Comparison of ENCODE assay signal across 24 cellular contexts in genomic region chr16:56470666-56471065, GRCh38. TPM values are rescaled to one million over a fixed set of nuclear protein-coding genes. Genes with fewer than 3 reads are reported as not detected.
A peak's percentile ranks its signal among the peaks of the same experiment; 100 is the strongest.
DNase-seq lines count a peak whose midpoint lies in the region; ATAC-seq and TF ChIP-seq lines count a peak whose summit lies in the region.
"Had no signal": no experiment of that assay in that cellular context is flagged by ENCODE, and none has a peak within 500 bp of the region (broad histone marks: within the 10 kb centered on the region; RNA-seq: fewer than 3 reads in every experiment).

No MANE protein-coding gene starts in this region.

- H3K27me3 Mint-ChIP-seq in activated T-cell treated with anti-CD3 and anti-CD28 coated beads, Interleukin-2, amount 50 U/mL, for 72 hours (ENCODE audit: low read depth): no peaks in the 10 kb centered on the region
- H3K27me3 Mint-ChIP-seq in activated T-cell treated with anti-CD3 and anti-CD28 coated beads, Interleukin-2, amount 50 U/mL, for 4 hours (ENCODE audit: low read depth): no peaks in the 10 kb centered on the region
- H3K27me3 Mint-ChIP-seq in chondrocyte (ENCODE audit: low read depth): no peaks in the 10 kb centered on the region
- no peaks in the 10 kb centered on the region for H3K27me3 Mint-ChIP-seq in stimulated activated memory B cell treated with anti-CD40 and anti-IgM and Interleukin-4, amounts not matched to agents 10 μg/mL and 1 μg/mL and 100 μg/mL, for 72 hours
- no peaks in the 10 kb centered on the region for H3K27me3 Mint-ChIP-seq in activated naive CD8-positive, alpha-beta T cell treated with anti-CD3 and anti-CD28 coated beads for 36 hours

- POLR2A ChIA-PET in PC-9 (lab: Charles Lee; ENCODE audit: unreplicated experiment): interaction anchor here (0.6 kb wide), 2 partner anchors 15 to 227 kb away, joined by 3 to 11 read pairs; no protein-coding TSS in a partner anchor

- H3K4me1 Mint-ChIP-seq in activated T-cell treated with anti-CD3 and anti-CD28 coated beads, Interleukin-2, amount 50 U/mL, for 72 hours (ENCODE audit: low read depth): no peaks in the 10 kb centered on the region
- H3K4me1 Mint-ChIP-seq in activated T-cell treated with anti-CD3 and anti-CD28 coated beads, Interleukin-2, amount 50 U/mL, for 4 hours (ENCODE audit: low read depth): no peaks in the 10 kb centered on the region
- no peaks in the 10 kb centered on the region for H3K4me1 Mint-ChIP-seq in chondrocyte (ENCODE audit: low read depth)
- H3K4me1 Mint-ChIP-seq in stimulated activated effector memory CD8-positive, alpha-beta T cell treated with anti-CD3 and anti-CD28 coated beads, Interleukin-12 subunit alpha, Interleukin-12 subunit beta, amount 100 ng/mL, for 72 hours: no peaks in the 10 kb centered on the region
- H3K4me1 Mint-ChIP-seq in stimulated activated memory B cell treated with anti-CD40 and anti-IgM and Interleukin-4, amounts not matched to agents 10 μg/mL and 1 μg/mL and 100 μg/mL, for 72 hours: no peaks in the 10 kb centered on the region
- peaks cover 1% of the 10 kb centered on the region for H3K4me1 Mint-ChIP-seq in activated naive CD8-positive, alpha-beta T cell treated with anti-CD3 and anti-CD28 coated beads for 36 hours

- H3K4me3 Mint-ChIP-seq in activated T-cell treated with anti-CD3 and anti-CD28 coated beads, Interleukin-2, amount 50 U/mL, for 72 hours: no peak overlapping the region
- H3K4me3 Mint-ChIP-seq in activated T-cell treated with anti-CD3 and anti-CD28 coated beads, Interleukin-2, amount 50 U/mL, for 4 hours: no peak overlapping the region
- H3K4me3 Mint-ChIP-seq in chondrocyte (ENCODE audit: unreplicated experiment): no peak overlapping the region
- no peak overlapping the region for H3K4me3 Mint-ChIP-seq in stimulated activated effector memory CD8-positive, alpha-beta T cell treated with anti-CD3 and anti-CD28 coated beads, Interleukin-12 subunit alpha, Interleukin-12 subunit beta, amount 100 ng/mL, for 72 hours
- no peak overlapping the region for H3K4me3 Mint-ChIP-seq in stimulated activated memory B cell treated with anti-CD40 and anti-IgM and Interleukin-4, amounts not matched to agents 10 μg/mL and 1 μg/mL and 100 μg/mL, for 72 hours
- H3K4me3 Mint-ChIP-seq in activated naive CD8-positive, alpha-beta T cell treated with anti-CD3 and anti-CD28 coated beads for 36 hours: no peak overlapping the region
- H3K4me3 Mint-ChIP-seq: CD8-positive, alpha-beta T cell had no signal

- H3K27me3 ChIP-seq in PC-9 (ENCODE audit: insufficient read depth, low read depth): no peaks in the 10 kb centered on the region
- H3K27me3 ChIP-seq: MG63 had no signal

- no peak for ATAC-seq in activated T-cell treated with anti-CD3 and anti-CD28 coated beads, Interleukin-2, amount 50 U/mL, for 72 hours (replicated peaks in 1 of 2)
- ATAC-seq in activated T-cell treated with anti-CD3 and anti-CD28 coated beads, Interleukin-2, amount 50 U/mL, for 4 hours: no peak
- no peak for ATAC-seq in stimulated activated effector memory CD8-positive, alpha-beta T cell treated with anti-CD3 and anti-CD28 coated beads, Interleukin-12 subunit alpha, Interleukin-12 subunit beta, amount 100 ng/mL, for 72 hours
- ATAC-seq in stimulated activated memory B cell treated with anti-CD40 and anti-IgM and Interleukin-4, amounts not matched to agents 10 μg/mL and 1 μg/mL and 100 μg/mL, for 72 hours: no peak
- ATAC-seq: CD8-positive, alpha-beta T cell; Panc1 had no signal

- H3F3A ChIP-seq in PC-9 (ENCODE audit: insufficient read depth, low read depth): peaks cover 45% of the 10 kb centered on the region

- no peak for DNase-seq in activated T-cell treated with anti-CD3 and anti-CD28 coated beads, Interleukin-2, amount 50 U/mL, for 72 hours
- no peak for DNase-seq in activated T-cell treated with anti-CD3 and anti-CD28 coated beads, Interleukin-2, amount 50 U/mL, for 4 hours
- DNase-seq in PC-9 (no peak), chondrocyte (ENCODE audit: low spot score) (no peak), kidney glomerular epithelial cell (lab: John Stamatoyannopoulos, UW) (no peak)
- DNase-seq in stimulated activated effector memory CD8-positive, alpha-beta T cell treated with anti-CD3 and anti-CD28 coated beads, Interleukin-12 subunit alpha, Interleukin-12 subunit beta, amount 100 ng/mL, for 72 hours (ENCODE audit: low spot score in 2 of 2): no peak
- no peak for DNase-seq in activated naive CD8-positive, alpha-beta T cell treated with anti-CD3 and anti-CD28 coated beads for 36 hours
- DNase-seq: 8988T; AML-193; C1 segment of cervical spinal cord; CD8-positive, alpha-beta T cell; GOT3; HCEC 1CT; Kasumi-1; MG63; NCI-H1417; NCI-H187 treated with DMSO at 0.1 percent for 48 hours; NCI-H2107; NCI-H510A; NCI-H748 treated with DMSO at 0.1 percent for 48 hours; SIG-M5; SK-N-SH had no signal

- 0 out of 2 replicates have a peak, but pooled peaks cover 8% of the 10 kb centered on the region for H4K20me1 ChIP-seq in PC-9 (ENCODE audit: insufficient read depth)

- no peaks in the 10 kb centered on the region for H3K9me2 ChIP-seq in PC-9 (ENCODE audit: insufficient read depth)
- H3K9me2 ChIP-seq: SK-N-SH had no signal

- no peak overlapping the region for H3K4me3 ChIP-seq in PC-9
- H3K4me3 ChIP-seq: MG63 had no signal

- CTCF ChIA-PET in PC-9 (lab: Charles Lee): no interaction called here

- H2AFZ ChIP-seq in PC-9: no peak overlapping the region

- intact Hi-C loops in PC-9 (cut with micrococcal nuclease; ENCODE audit: unreplicated experiment): loop anchor here (1.0 kb wide), 1 partner anchor 50 kb away; the partner anchor contains the start of gene BBS2

- H3K79me2 ChIP-seq in PC-9 (ENCODE audit: low read depth): no peaks in the 10 kb centered on the region

- TF ChIP-seq CTCF in PC-9 (conservative IDR thresholded peaks at IDR 0.05) (no peak), chondrocyte (IDR thresholded peaks at IDR 0.05) (no peak)

- H3K27ac Mint-ChIP-seq in activated T-cell treated with anti-CD3 and anti-CD28 coated beads, Interleukin-2, amount 50 U/mL, for 72 hours: peak overlapping the region; percentile 2
- H3K27ac Mint-ChIP-seq in chondrocyte (ENCODE audit: unreplicated experiment): peak overlapping the region; percentile 58
- peak overlapping the region; percentile 29 for H3K27ac Mint-ChIP-seq in stimulated activated effector memory CD8-positive, alpha-beta T cell treated with anti-CD3 and anti-CD28 coated beads, Interleukin-12 subunit alpha, Interleukin-12 subunit beta, amount 100 ng/mL, for 72 hours
- H3K27ac Mint-ChIP-seq in stimulated activated memory B cell treated with anti-CD40 and anti-IgM and Interleukin-4, amounts not matched to agents 10 μg/mL and 1 μg/mL and 100 μg/mL, for 72 hours: no peak overlapping the region
- no peak overlapping the region for H3K27ac Mint-ChIP-seq in activated naive CD8-positive, alpha-beta T cell treated with anti-CD3 and anti-CD28 coated beads for 36 hours
- H3K27ac Mint-ChIP-seq: CD8-positive, alpha-beta T cell had no signal

- peak overlapping the region; percentile 62 for H3K4me2 ChIP-seq in PC-9
- H3K4me2 ChIP-seq: SK-N-SH had no signal

- peaks cover 26% of the 10 kb centered on the region for H3K4me1 ChIP-seq in PC-9 (replicated peaks; ENCODE audit: insufficient read depth)

- H3K27ac ChIP-seq in PC-9: peak overlapping the region; percentile 65

- peaks cover 6 to 46% of the 10 kb centered on the region in 2 donors for H3K36me3 Mint-ChIP-seq in activated T-cell treated with anti-CD3 and anti-CD28 coated beads, Interleukin-2, amount 50 U/mL, for 72 hours (ENCODE audit: insufficient read depth in 2 of 2)
- peaks cover 48% of the 10 kb centered on the region for H3K36me3 Mint-ChIP-seq in activated T-cell treated with anti-CD3 and anti-CD28 coated beads, Interleukin-2, amount 50 U/mL, for 4 hours (ENCODE audit: insufficient read depth)
- H3K36me3 Mint-ChIP-seq in chondrocyte (ENCODE audit: low read depth): peaks cover 47% of the 10 kb centered on the region
- H3K36me3 Mint-ChIP-seq in stimulated activated effector memory CD8-positive, alpha-beta T cell treated with anti-CD3 and anti-CD28 coated beads, Interleukin-12 subunit alpha, Interleukin-12 subunit beta, amount 100 ng/mL, for 72 hours: peaks cover 100% of the 10 kb centered on the region
- H3K36me3 Mint-ChIP-seq in stimulated activated memory B cell treated with anti-CD40 and anti-IgM and Interleukin-4, amounts not matched to agents 10 μg/mL and 1 μg/mL and 100 μg/mL, for 72 hours: peaks cover 59% of the 10 kb centered on the region
- H3K36me3 Mint-ChIP-seq in activated naive CD8-positive, alpha-beta T cell treated with anti-CD3 and anti-CD28 coated beads for 36 hours: peaks cover 39% of the 10 kb centered on the region

- peaks cover 67% of the 10 kb centered on the region for H3K36me3 ChIP-seq in PC-9 (ENCODE audit: low read depth)

- no peaks in the 10 kb centered on the region for H3K9me3 ChIP-seq in PC-9 (ENCODE audit: insufficient read depth, low read depth)
- H3K9me3 ChIP-seq: MG63, SK-N-SH had no signal

- no TSS peak for BruUV-seq in PC-9 (replicated peaks; lab: Mats Ljungman, UMichigan)

- H3K9me3 Mint-ChIP-seq in activated T-cell treated with anti-CD3 and anti-CD28 coated beads, Interleukin-2, amount 50 U/mL, for 72 hours: no peaks in the 10 kb centered on the region
- H3K9me3 Mint-ChIP-seq in activated T-cell treated with anti-CD3 and anti-CD28 coated beads, Interleukin-2, amount 50 U/mL, for 4 hours: no peaks in the 10 kb centered on the region
- H3K9me3 Mint-ChIP-seq in chondrocyte (ENCODE audit: low read depth): no peaks in the 10 kb centered on the region
- H3K9me3 Mint-ChIP-seq in stimulated activated effector memory CD8-positive, alpha-beta T cell treated with anti-CD3 and anti-CD28 coated beads, Interleukin-12 subunit alpha, Interleukin-12 subunit beta, amount 100 ng/mL, for 72 hours: no peaks in the 10 kb centered on the region
- no peaks in the 10 kb centered on the region for H3K9me3 Mint-ChIP-seq in stimulated activated memory B cell treated with anti-CD40 and anti-IgM and Interleukin-4, amounts not matched to agents 10 μg/mL and 1 μg/mL and 100 μg/mL, for 72 hours
- no peaks in the 10 kb centered on the region for H3K9me3 Mint-ChIP-seq in activated naive CD8-positive, alpha-beta T cell treated with anti-CD3 and anti-CD28 coated beads for 36 hours
- H3K9me3 Mint-ChIP-seq: CD8-positive, alpha-beta T cell had no signal

RNA-seq across cellular contexts. Expression of gene OGFOD1, which starts 19.3 kb away (rescaled TPM):
- total RNA-seq in activated T-cell treated with anti-CD3 and anti-CD28 coated beads, Interleukin-2, amount 50 U/mL, for 72 hours: 10 to 100 TPM; 62.6 to 66.1 TPM
- 100 to 1,000 TPM in 2 of 3 donors, 10 to 100 TPM in 1; 99.3 to 108 (median 101) TPM for total RNA-seq in activated T-cell treated with anti-CD3 and anti-CD28 coated beads, Interleukin-2, amount 50 U/mL, for 4 hours
- 24.8 and 30.0 TPM in 2 replicates for total RNA-seq in PC-9 (2021)
- 62.6 to 68.6 TPM (median 62.9 TPM) in 3 replicates for total RNA-seq in chondrocyte
- total RNA-seq in activated naive CD8-positive, alpha-beta T cell treated with anti-CD3 and anti-CD28 coated beads for 36 hours: 10 to 100 TPM; 76.6 to 78.5 TPM

RNA-seq across cellular contexts. Expression of gene NUDT21, which starts 19.5 kb away (rescaled TPM):
- total RNA-seq in activated T-cell treated with anti-CD3 and anti-CD28 coated beads, Interleukin-2, amount 50 U/mL, for 72 hours: 100 to 1,000 TPM; 304 to 350 TPM
- total RNA-seq in activated T-cell treated with anti-CD3 and anti-CD28 coated beads, Interleukin-2, amount 50 U/mL, for 4 hours: 100 to 1,000 TPM; 234 to 247 (median 245) TPM
- total RNA-seq in PC-9 (2021): 139 and 171 TPM in 2 replicates
- total RNA-seq in chondrocyte: 69.0 to 80.5 TPM (median 72.7 TPM) in 3 replicates
- total RNA-seq in activated naive CD8-positive, alpha-beta T cell treated with anti-CD3 and anti-CD28 coated beads for 36 hours: 100 to 1,000 TPM; 319 to 323 TPM

RNA-seq across cellular contexts. Expression of gene AMFR, which starts 45.3 kb away (rescaled TPM):
- total RNA-seq in activated T-cell treated with anti-CD3 and anti-CD28 coated beads, Interleukin-2, amount 50 U/mL, for 72 hours: 10 to 100 TPM; 70.1 to 75.0 TPM
- 10 to 100 TPM; 36.3 to 44.6 (median 41.1) TPM for total RNA-seq in activated T-cell treated with anti-CD3 and anti-CD28 coated beads, Interleukin-2, amount 50 U/mL, for 4 hours
- total RNA-seq in PC-9 (2021): 89.4 and 132 TPM in 2 replicates
- total RNA-seq in chondrocyte: 95.4 to 104 TPM (median 99.0 TPM) in 3 replicates
- 10 to 100 TPM; 45.0 to 45.1 TPM for total RNA-seq in activated naive CD8-positive, alpha-beta T cell treated with anti-CD3 and anti-CD28 coated beads for 36 hours

RNA-seq across cellular contexts. Expression of gene BBS2, which starts 49.2 kb away (rescaled TPM):
- 10 to 100 TPM; 25.7 to 27.6 TPM for total RNA-seq in activated T-cell treated with anti-CD3 and anti-CD28 coated beads, Interleukin-2, amount 50 U/mL, for 72 hours
- total RNA-seq in activated T-cell treated with anti-CD3 and anti-CD28 coated beads, Interleukin-2, amount 50 U/mL, for 4 hours: 1 to 10 TPM; 6.2 to 8.2 (median 8.0) TPM
- 56.3 and 77.8 TPM in 2 replicates for total RNA-seq in PC-9 (2021)
- 32.6 to 47.0 TPM (median 36.9 TPM) in 3 replicates for total RNA-seq in chondrocyte
- 1 to 10 TPM; 9.3 to 9.6 TPM for total RNA-seq in activated naive CD8-positive, alpha-beta T cell treated with anti-CD3 and anti-CD28 coated beads for 36 hours

Comparison
In these comparisons a context has a peak if more than half of its experiments do, and no peak if none do; other contexts are left out.
1. H3K27ac Mint-ChIP-seq: peak in activated T-cell treated with anti-CD3 and anti-CD28 coated beads, Interleukin-2, amount 50 U/mL, for 72 hours (single experiment), chondrocyte (single experiment) and stimulated activated effector memory CD8-positive, alpha-beta T cell treated with anti-CD3 and anti-CD28 coated beads, Interleukin-12 subunit alpha, Interleukin-12 subunit beta, amount 100 ng/mL, for 72 hours (single experiment); none in stimulated activated memory B cell treated with anti-CD40 and anti-IgM and Interleukin-4, amounts not matched to agents 10 μg/mL and 1 μg/mL and 100 μg/mL, for 72 hours (single experiment) and activated naive CD8-positive, alpha-beta T cell treated with anti-CD3 and anti-CD28 coated beads for 36 hours (single experiment).